In genomic region chr6:81772741-81773140, GRCh38 we compare ENCODE assay signal across 8 cellular contexts. TPM values are rescaled to one million over a fixed set of nuclear protein-coding genes. Genes with fewer than 3 reads are reported as not detected.
DNase-seq lines count a peak whose midpoint lies in the region; ATAC-seq lines count a peak whose summit lies in the region.

No MANE protein-coding gene starts in this region.

- no peak overlapping the region for H4K91ac ChIP-seq in mesenchymal stem cell (ENCODE audit: low read length)

- no peaks in the 10 kb centered on the region for H3K9me3 ChIP-seq in mesenchymal stem cell (ENCODE audit: control insufficient read depth, low read length)

- no peaks in the 10 kb centered on the region for H3K79me1 ChIP-seq in mesenchymal stem cell (replicated peaks; ENCODE audit: low read length, poor library complexity, severe bottlenecking)

- DNase-seq in RPMI7951 (ENCODE audit: low read depth) (peak; percentile 94), mesenchymal stem cell (peak; percentile 76), NCI-H526 treated with DMSO at 0.1 percent for 48 hours (lab: John Stamatoyannopoulos, UW) (no peak), T-helper 9 cell (no peak), SW 1271 (lab: John Stamatoyannopoulos, UW) (no peak), NCI-H2196 treated with DMSO at 0.1 percent for 48 hours (lab: John Stamatoyannopoulos, UW; ENCODE audit: unreplicated experiment) (no peak)

- H3K23ac ChIP-seq in mesenchymal stem cell (ENCODE audit: low read length in 2 of 2): no peak overlapping the region

- H3K4me1 ChIP-seq in mesenchymal stem cell (ENCODE audit: control insufficient read depth, insufficient read depth, low read depth, low read length): peaks cover 1% of the 10 kb centered on the region

- no peak overlapping the region for H2BK5ac ChIP-seq in mesenchymal stem cell (ENCODE audit: low read depth, low read length, poor library complexity, severe bottlenecking)

- H3K4me3 ChIP-seq in mesenchymal stem cell (ENCODE audit: insufficient read depth in 1 of 2, low read depth in 1 of 2, low read length in 2 of 2): no peak overlapping the region

- H3K27me3 ChIP-seq in mesenchymal stem cell (ENCODE audit: control insufficient read depth in 1 of 2, insufficient read depth in 1 of 2, low read length in 2 of 2): no peaks in the 10 kb centered on the region

- no peak overlapping the region for H3K4me2 ChIP-seq in mesenchymal stem cell (ENCODE audit: low read length, poor library complexity, severe bottlenecking)

- H3K4ac ChIP-seq in mesenchymal stem cell (ENCODE audit: low read depth in 1 of 2, low read length in 2 of 2): no peak overlapping the region

- no peak overlapping the region for H2AK5ac ChIP-seq in mesenchymal stem cell (ENCODE audit: low read length, severe bottlenecking)

- WGBS in mesenchymal stem cell: 44% methylated on average over 2 of the region's 2 CpGs

- H3K36me3 ChIP-seq in mesenchymal stem cell (ENCODE audit: control insufficient read depth in 1 of 2, insufficient read depth in 2 of 2, low read depth in 1 of 2, low read length in 2 of 2): no peaks in the 10 kb centered on the region

- no peak overlapping the region for H2BK120ac ChIP-seq in mesenchymal stem cell (ENCODE audit: low read depth, low read length)

- H3K18ac ChIP-seq in mesenchymal stem cell (ENCODE audit: low read depth in 1 of 2, low read length in 2 of 2): no peak overlapping the region

- H2BK12ac ChIP-seq in mesenchymal stem cell (ENCODE audit: low read length in 2 of 2): no peak overlapping the region

- no peak overlapping the region for H2BK15ac ChIP-seq in mesenchymal stem cell (ENCODE audit: low read depth, poor library complexity, severe bottlenecking)

- no peak overlapping the region for H3K14ac ChIP-seq in mesenchymal stem cell (ENCODE audit: low read length in 2 of 2)

- no peak overlapping the region for H3K27ac ChIP-seq in mesenchymal stem cell (ENCODE audit: low read length, poor library complexity, severe bottlenecking)

- H2AFZ ChIP-seq in mesenchymal stem cell (ENCODE audit: low read depth, low read length): no peak overlapping the region

- H3K9ac ChIP-seq in mesenchymal stem cell (ENCODE audit: low read length): no peak overlapping the region

- H4K8ac ChIP-seq in mesenchymal stem cell (ENCODE audit: low read length): no peak overlapping the region

- ATAC-seq in GM19035 (IDR thresholded peaks at IDR 0.05; ENCODE audit: unreplicated experiment) (peak; percentile 99), HG02938 (IDR thresholded peaks at IDR 0.05; ENCODE audit: unreplicated experiment) (peak; percentile 99)

RNA-seq across cellular contexts. Expression of gene TENT5A, which starts 20.3 kb away (rescaled TPM):
- 14.8 and 15.5 TPM in 2 replicates for total RNA-seq in RPMI7951 (2014; rRNA removed; shearing (Covaris generic))
- polyA plus RNA-seq in mesenchymal stem cell (2013, experiment 1 of 2): 21.2 TPM
- 20.8 TPM for polyA plus RNA-seq in mesenchymal stem cell (2013, experiment 2 of 2)

Comparison
In these comparisons a context has a peak if more than half of its experiments do, and no peak if none do; other contexts are left out.
1. DNase-seq: peak in RPMI7951 (single experiment) and mesenchymal stem cell (single experiment); none in NCI-H526 treated with DMSO at 0.1 percent for 48 hours (single experiment), T-helper 9 cell (single experiment), SW 1271 (0 of 2) and NCI-H2196 treated with DMSO at 0.1 percent for 48 hours (single experiment).